Comparison of ENCODE assay signal across 13 cellular contexts in genomic region chr3:152719264-152719663, GRCh38.
DNase-seq lines count a peak whose midpoint lies in the region; ATAC-seq and TF ChIP-seq lines count a peak whose summit lies in the region.
"Had no signal": no experiment of that assay in that cellular context is flagged by ENCODE, and none has a peak within 500 bp of the region (broad histone marks: within the 10 kb centered on the region; RNA-seq: fewer than 3 reads in every experiment).

No MANE protein-coding gene starts in this region.

- H3K4me1 ChIP-seq in mesenchymal stem cell (ENCODE audit: control insufficient read depth, insufficient read depth, low read depth, low read length), result no peaks in the 10 kb centered on the region

- no peak overlapping the region for H3K4me3 Mint-ChIP-seq in activated CD4-positive, alpha-beta memory T cell treated with anti-CD3 and anti-CD28 coated beads for 36 hours
- no peak overlapping the region for H3K4me3 Mint-ChIP-seq in progenitor cell of endocrine pancreas (ENCODE audit: low read depth)
- H3K4me3 Mint-ChIP-seq: type B pancreatic cell had no signal

- in situ Hi-C loops in astrocyte of the spinal cord (cut with HindIII; ENCODE audit: low sequenced_read_pairs), result no loop called here

- WGBS in mesenchymal stem cell, result 67% methylated on average over 1 of the region's 2 CpGs

- H3K4me1 Mint-ChIP-seq in activated CD4-positive, alpha-beta memory T cell treated with anti-CD3 and anti-CD28 coated beads for 36 hours (ENCODE audit: low read depth), result no peaks in the 10 kb centered on the region
- no peaks in the 10 kb centered on the region for H3K4me1 Mint-ChIP-seq in progenitor cell of endocrine pancreas (ENCODE audit: low read depth)

- POLR2A ChIA-PET in activated CD4-positive, alpha-beta memory T cell treated with anti-CD3 and anti-CD28 coated beads for 36 hours (lab: Charles Lee), result no interaction called here

- H3K4me2 ChIP-seq in mesenchymal stem cell (ENCODE audit: low read length, poor library complexity, severe bottlenecking), result no peak overlapping the region

- H3K4me3 ChIP-seq in astrocyte of the spinal cord (ENCODE audit: low read depth, low read length) (no peak overlapping the region), mesenchymal stem cell (ENCODE audit: insufficient read depth in 1 of 2, low read depth in 1 of 2, low read length in 2 of 2) (no peak overlapping the region)

- no peak overlapping the region for H2BK12ac ChIP-seq in mesenchymal stem cell (ENCODE audit: low read length in 2 of 2)

- no peaks in the 10 kb centered on the region for H3K36me3 Mint-ChIP-seq in activated CD4-positive, alpha-beta memory T cell treated with anti-CD3 and anti-CD28 coated beads for 36 hours
- no peaks in the 10 kb centered on the region for H3K36me3 Mint-ChIP-seq in progenitor cell of endocrine pancreas (ENCODE audit: insufficient read depth)
- H3K36me3 Mint-ChIP-seq: type B pancreatic cell had no signal

- no peak overlapping the region for H4K91ac ChIP-seq in mesenchymal stem cell (ENCODE audit: low read length)

- intact Hi-C loops in activated CD4-positive, alpha-beta memory T cell treated with anti-CD3 and anti-CD28 coated beads for 36 hours (cut with micrococcal nuclease), result no loop called here

- H3K9me3 ChIP-seq in mesenchymal stem cell (ENCODE audit: control insufficient read depth, low read length), result no peaks in the 10 kb centered on the region

- peak; percentile 45 for DNase-seq in EH (ENCODE audit: low read depth)
- peak; percentile 31 for DNase-seq in LHCN-M2 (ENCODE audit: low read depth)
- DNase-seq in astrocyte of the spinal cord (ENCODE audit: low read depth, low spot score), result peak; percentile 56
- DNase-seq in mesenchymal stem cell, result peak; percentile 91
- no peak for DNase-seq in activated CD4-positive, alpha-beta memory T cell treated with anti-CD3 and anti-CD28 coated beads for 36 hours
- no peak for DNase-seq in progenitor cell of endocrine pancreas (ENCODE audit: low spot score, unreplicated experiment)
- DNase-seq: activated T-cell treated with anti-CD3 and anti-CD28 coated beads for 4 hours, H7, NCI-H2171, nucleus accumbens had no signal

- no peak overlapping the region for H3K9ac ChIP-seq in mesenchymal stem cell (ENCODE audit: low read length)

- no peaks in the 10 kb centered on the region for H3K79me1 ChIP-seq in mesenchymal stem cell (replicated peaks; ENCODE audit: low read length, poor library complexity, severe bottlenecking)

- H3K36me3 ChIP-seq in mesenchymal stem cell (ENCODE audit: control insufficient read depth in 1 of 2, insufficient read depth in 2 of 2, low read depth in 1 of 2, low read length in 2 of 2), result no peaks in the 10 kb centered on the region

- no peak overlapping the region for H2AK5ac ChIP-seq in mesenchymal stem cell (ENCODE audit: low read length, severe bottlenecking)

- H2BK5ac ChIP-seq in mesenchymal stem cell (ENCODE audit: low read depth, low read length, poor library complexity, severe bottlenecking), result no peak overlapping the region

- no peak overlapping the region for H3K27ac ChIP-seq in mesenchymal stem cell (ENCODE audit: low read length, poor library complexity, severe bottlenecking)

- no peak overlapping the region for H3K27ac Mint-ChIP-seq in activated CD4-positive, alpha-beta memory T cell treated with anti-CD3 and anti-CD28 coated beads for 36 hours
- H3K27ac Mint-ChIP-seq in progenitor cell of endocrine pancreas, result no peak overlapping the region
- H3K27ac Mint-ChIP-seq: type B pancreatic cell had no signal

- H3K9me3 Mint-ChIP-seq in activated CD4-positive, alpha-beta memory T cell treated with anti-CD3 and anti-CD28 coated beads for 36 hours, result no peaks in the 10 kb centered on the region
- H3K9me3 Mint-ChIP-seq in progenitor cell of endocrine pancreas (ENCODE audit: low read depth), result no peaks in the 10 kb centered on the region

- peak overlapping the region; percentile 18 for H2AFZ ChIP-seq in mesenchymal stem cell (ENCODE audit: low read depth, low read length)

- H3K27me3 ChIP-seq in mesenchymal stem cell (ENCODE audit: control insufficient read depth in 1 of 2, insufficient read depth in 1 of 2, low read length in 2 of 2), result no peaks in the 10 kb centered on the region

- peaks cover 1% of the 10 kb centered on the region for H3K27me3 Mint-ChIP-seq in activated CD4-positive, alpha-beta memory T cell treated with anti-CD3 and anti-CD28 coated beads for 36 hours
- no peaks in the 10 kb centered on the region for H3K27me3 Mint-ChIP-seq in progenitor cell of endocrine pancreas
- H3K27me3 Mint-ChIP-seq: type B pancreatic cell had no signal

- H3K18ac ChIP-seq in mesenchymal stem cell (ENCODE audit: low read depth in 1 of 2, low read length in 2 of 2), result no peak overlapping the region

- no peak overlapping the region for H2BK120ac ChIP-seq in mesenchymal stem cell (ENCODE audit: low read depth, low read length)

- H3K14ac ChIP-seq in mesenchymal stem cell (ENCODE audit: low read length in 2 of 2), result no peak overlapping the region

- H3K4ac ChIP-seq in mesenchymal stem cell (ENCODE audit: low read depth in 1 of 2, low read length in 2 of 2), result no peak overlapping the region

- no peak for ATAC-seq in GM19467 (IDR thresholded peaks at IDR 0.05; ENCODE audit: unreplicated experiment)
- ATAC-seq in HG02852 (IDR thresholded peaks at IDR 0.05; ENCODE audit: unreplicated experiment), result no peak

- TF ChIP-seq CTCF in astrocyte of the spinal cord (IDR thresholded peaks at IDR 0.05; ENCODE audit: low read depth, low read length) (no peak), progenitor cell of endocrine pancreas (IDR thresholded peaks at IDR 0.05; ENCODE audit: unreplicated experiment) (no peak)

- H3K23ac ChIP-seq in mesenchymal stem cell (ENCODE audit: low read length in 2 of 2), result no peak overlapping the region

- no peak overlapping the region for H2BK15ac ChIP-seq in mesenchymal stem cell (ENCODE audit: low read depth, poor library complexity, severe bottlenecking)

- CTCF ChIA-PET in activated CD4-positive, alpha-beta memory T cell treated with anti-CD3 and anti-CD28 coated beads for 36 hours (lab: Charles Lee), result no interaction called here

- H4K8ac ChIP-seq in mesenchymal stem cell (ENCODE audit: low read length), result no peak overlapping the region

Comparison
In these comparisons a context has a peak if more than half of its experiments do, and no peak if none do; other contexts are left out.
1. DNase-seq: peak in EH (single experiment), LHCN-M2 (single experiment), astrocyte of the spinal cord (single experiment) and mesenchymal stem cell (single experiment); none in activated CD4-positive, alpha-beta memory T cell treated with anti-CD3 and anti-CD28 coated beads for 36 hours (single experiment) and progenitor cell of endocrine pancreas (single experiment).